ENCODE assay signal across 8 cellular contexts in genomic region chr1:248825909-248826760, GRCh38. TPM values are rescaled to one million over a fixed set of nuclear protein-coding genes. Genes with fewer than 3 reads are reported as not detected.
A peak's percentile ranks its signal among the peaks of the same experiment; 100 is the strongest.
DNase-seq lines count a peak whose midpoint lies in the region; ATAC-seq and TF ChIP-seq lines count a peak whose summit lies in the region.

Gene SH3BP5L, minus strand, starts transcription at chr1:248825915. Its CDS starts 980 bp downstream, at chr1:248824935.

- H3K4me1 ChIP-seq in prostate gland (replicated peaks) (peaks cover 8% of the 10 kb centered on the region), urinary bladder (ENCODE audit: insufficient read depth) (peaks cover 5% of the 10 kb centered on the region)

- TF ChIP-seq CTCF in GM13977 (IDR thresholded peaks at IDR 0.05; ENCODE audit: extremely low read depth, insufficient read depth, missing control alignments), result peak; percentile 80
- peak; percentile 33 to 67 (median 56) for TF ChIP-seq CTCF in prostate gland (IDR thresholded peaks at IDR 0.05)

- ATAC-seq in HG02884 (IDR thresholded peaks at IDR 0.05; ENCODE audit: unreplicated experiment) (peak; percentile 87), left cardiac atrium (peak; percentile 93 to 97)

- H3K9me3 ChIP-seq in prostate gland, result no peaks in the 10 kb centered on the region

- in situ Hi-C loops in GM13977 (cut with MboI; ENCODE audit: low pct_unique_long_range_greater_than_20kb, low sequenced_read_pairs, unreplicated experiment), result no loop called here

- peak; percentile 5 for TF ChIP-seq POLR2A in prostate gland (IDR thresholded peaks at IDR 0.05)

- intact Hi-C loops in T-helper 1 cell treated with Interleukin-12 subunit alpha and Interleukin-12 subunit beta and Interleukin-4 antibody, amounts not matched to agents 30 ng/mL and 1 ng/mL, for 36 hours (cut with micrococcal nuclease), result loop anchor here (1.0 to 5.0 kb wide), 10 partner anchors 12 to 1895 kb away; partner anchors contain the start of genes AHCTF1, PGBD2, ZNF669 and ZNF672
- intact Hi-C loops in left cardiac atrium (cut with DNase I), result no loop called here
- intact Hi-C loops in prostate gland (cut with DNase I), result no loop called here

- WGBS in prostate gland, result under 1% methylated on average over 49 of the region's 56 CpGs
- WGBS in urinary bladder, result under 1% methylated on average over 56 of the region's 56 CpGs

- H3K4me3 ChIP-seq in prostate gland, result peak within 1 kb of the TSS; percentile 55 to 81
- peak within 1 kb of the TSS; percentile 79 for H3K4me3 ChIP-seq in urinary bladder (ENCODE audit: low read depth, low read length)

- no peaks in the 10 kb centered on the region for H3K27me3 ChIP-seq in prostate gland (replicated peaks; ENCODE audit: insufficient read depth)

- H3K27ac ChIP-seq in prostate gland (peak within 1 kb of the TSS; percentile 90 to 98), urinary bladder (ENCODE audit: low read depth) (peak within 1 kb of the TSS; percentile 94)

- H3K36me3 ChIP-seq in prostate gland, result no peaks in the 10 kb centered on the region
- no peaks in the 10 kb centered on the region for H3K36me3 ChIP-seq in urinary bladder (ENCODE audit: insufficient read depth)

- peak; percentile 96 for DNase-seq in GM13977 (ENCODE audit: low spot score)
- DNase-seq in NCI-H146 treated with DMSO at 0.1 percent for 48 hours (lab: John Stamatoyannopoulos, UW; ENCODE audit: unreplicated experiment), result peak; percentile 96
- peak; percentile 96 for DNase-seq in amniotic epithelial cell (ENCODE audit: low read depth)
- DNase-seq in left cardiac atrium, result peak; percentile 94
- peak; percentile 94 for DNase-seq in prostate gland (ENCODE audit: low spot score)

RNA-seq across cellular contexts. Expression of gene SH3BP5L, which starts in this region (rescaled TPM):
- total RNA-seq in T-helper 1 cell treated with Interleukin-12 subunit alpha and Interleukin-12 subunit beta and Interleukin-4 antibody, amounts not matched to agents 30 ng/mL and 1 ng/mL, for 36 hours, result 32.2 and 34.1 TPM in 2 replicates
- total RNA-seq in left cardiac atrium, result 10 to 100 TPM; 15.1 to 18.5 TPM
- 10 to 100 TPM; 23.3 to 35.3 TPM for total RNA-seq in prostate gland
- total RNA-seq in urinary bladder, result 12.7 TPM
- 21.8 TPM for polyA plus RNA-seq in urinary bladder

Comparison
In these comparisons a context has a peak if more than half of its experiments do, and no peak if none do; other contexts are left out.
1. Peak in every context shown above with its lines: DNase-seq, ATAC-seq, H3K4me3 ChIP-seq and H3K27ac ChIP-seq.